Comparison of ENCODE assay signal across 21 cellular contexts in genomic region chr7:29320577-29320976, GRCh38.
"Had no signal": no experiment of that assay in that cellular context is flagged by ENCODE, and none has a peak within 500 bp of the region (broad histone marks: within the 10 kb centered on the region; RNA-seq: fewer than 3 reads in every experiment).

No MANE protein-coding gene starts in this region.

- H3K27me3 ChIP-seq: body of pancreas, esophagus muscularis mucosa, heart right ventricle, right lobe of liver, tibial artery, upper lobe of right lung had no signal

- H3K9me3 ChIP-seq: body of pancreas, esophagus muscularis mucosa, heart right ventricle, mucosa of descending colon, right lobe of liver, tibial artery, upper lobe of right lung had no signal

- ATAC-seq: activated CD8-positive, alpha-beta memory T cell treated with anti-CD3 and anti-CD28 coated beads, Interleukin-2, amount 10 ng/mL, durations not matched to agents 7 days and 5 days; activated CD8-positive, alpha-beta T cell treated with anti-CD3 and anti-CD28 coated beads, Interleukin-2, amount 10 ng/mL, durations not matched to agents 7 days and 5 days; activated naive CD4-positive, alpha-beta T cell treated with anti-CD3 and anti-CD28 coated beads, Interleukin-2, amount 50 U/mL, for 72 hours; activated T-cell treated with anti-CD3 and anti-CD28 coated beads, Interleukin-2, amount 50 U/mL, for 72 hours; foreskin keratinocyte had no signal

- H3K4me3 ChIP-seq: body of pancreas, esophagus muscularis mucosa, heart right ventricle, mucosa of descending colon, right lobe of liver, tibial artery, upper lobe of right lung had no signal

- H3K36me3 ChIP-seq: esophagus muscularis mucosa, tibial artery, upper lobe of right lung had no signal

- H3K27ac ChIP-seq: esophagus muscularis mucosa, foreskin keratinocyte, right lobe of liver, tibial artery, upper lobe of right lung had no signal

- H3K4me1 ChIP-seq: esophagus muscularis mucosa, foreskin keratinocyte, right lobe of liver, tibial artery had no signal

- DNase-seq: activated B cell treated with CpG ODN at 0.5 μM for 24 hours; activated CD4-positive, alpha-beta T cell treated with anti-CD3 and anti-CD28 coated beads, Interleukin-2, amount 50 U/mL, for 1 hour; activated CD8-positive, alpha-beta memory T cell treated with anti-CD3 and anti-CD28 coated beads, Interleukin-2, amount 10 ng/mL, durations not matched to agents 7 days and 5 days; activated CD8-positive, alpha-beta T cell treated with anti-CD3 and anti-CD28 coated beads, Interleukin-2, amount 10 ng/mL, durations not matched to agents 7 days and 5 days; activated naive CD4-positive, alpha-beta T cell; activated T-cell treated with anti-CD3 and anti-CD28 coated beads, Interleukin-2, amount 50 U/mL, for 72 hours; aorta; cortex of kidney; foreskin keratinocyte; heart right ventricle; left ventricle myocardium superior; mucosa of descending colon; right lobe of liver; stimulated activated CD4-positive, alpha-beta T cell treated with anti-CD3 and anti-CD28 coated beads, Interleukin-2, amount 100 ng/mL, for 48 hours; stimulated activated naive CD4-positive, alpha-beta T cell treated with Interleukin-2 at 50 U/mL for 16 hours; T-helper 17 cell; tibial artery; upper lobe of right lung had no signal
